12 cellular contexts compared by ENCODE assay signal in the genomic region with DNA sequence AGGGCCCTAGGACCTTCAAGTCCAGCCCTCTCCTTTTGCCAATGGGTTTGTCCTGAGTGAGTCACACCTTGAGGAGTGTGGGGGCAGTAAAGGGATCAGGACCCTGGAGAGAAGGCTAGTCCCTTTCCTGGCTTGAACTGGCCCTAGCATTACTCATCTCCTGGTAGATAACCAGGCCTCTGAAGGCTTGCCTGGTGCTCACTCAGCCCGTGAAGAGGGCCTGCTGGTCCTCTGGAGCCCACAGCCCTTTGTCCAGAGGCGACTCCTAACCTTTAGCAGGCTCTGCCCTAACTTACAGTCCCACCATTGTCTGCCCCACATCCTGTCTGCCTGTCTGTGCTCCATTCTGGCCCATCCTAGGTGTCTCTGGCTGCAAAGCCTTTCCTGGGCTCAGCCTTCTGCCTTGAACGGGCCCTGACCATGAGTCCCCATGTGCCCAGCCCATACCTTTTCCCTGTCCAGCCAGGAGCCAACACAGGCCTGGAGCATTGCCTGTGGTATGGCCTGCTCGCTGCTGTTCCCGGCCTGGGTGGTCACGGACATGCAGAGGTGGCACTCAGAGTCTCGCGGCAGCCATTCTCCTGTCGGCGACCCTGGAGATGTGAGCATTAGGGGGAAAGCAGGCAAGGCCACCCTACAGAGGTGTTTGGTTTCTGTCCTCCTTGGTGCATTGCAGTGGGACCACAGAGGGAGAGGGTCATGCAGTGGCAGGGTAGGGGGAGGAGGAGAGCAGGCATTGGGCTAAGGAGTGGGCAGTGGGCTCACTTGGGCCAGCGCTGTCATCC. TPM values are rescaled to one million over a fixed set of nuclear protein-coding genes. Genes with fewer than 3 reads are reported as not detected.
DNase-seq lines count a peak whose midpoint lies in the region; ATAC-seq, FAIRE-seq and TF ChIP-seq lines count a peak whose summit lies in the region.
"Had no signal": no experiment of that assay in that cellular context is flagged by ENCODE, and none has a peak within 500 bp of the region (broad histone marks: within the 10 kb centered on the region; RNA-seq: fewer than 3 reads in every experiment).

No MANE protein-coding gene starts in this region.

- no peaks in the 10 kb centered on the region for H3K4me1 ChIP-seq in RWPE2 (ENCODE audit: insufficient read depth, poor library complexity, severe bottlenecking)
- no peaks in the 10 kb centered on the region for H3K4me1 ChIP-seq in foreskin keratinocyte
- H3K4me1 ChIP-seq in pancreas = no peaks in the 10 kb centered on the region

- intact Hi-C loops in pancreas (cut with DNase I) = no loop called here

- H3K9me3 ChIP-seq in RWPE2 (ENCODE audit: severe bottlenecking) (no peaks in the 10 kb centered on the region), pancreas (no peaks in the 10 kb centered on the region)

- H3K27me3 ChIP-seq in RWPE2 (ENCODE audit: insufficient read depth, poor library complexity, severe bottlenecking) (no peaks in the 10 kb centered on the region), foreskin keratinocyte (no peaks in the 10 kb centered on the region), pancreas (no peaks in the 10 kb centered on the region)

- no peaks in the 10 kb centered on the region for H3K36me3 ChIP-seq in RWPE2 (ENCODE audit: low read depth)
- H3K36me3 ChIP-seq in pancreas = no peaks in the 10 kb centered on the region
- H3K36me3 ChIP-seq: WERI-Rb-1 had no signal

- WGBS in pancreas, 2 donors = 90 to 93% methylated on average over 11 of the region's 11 CpGs

- TF ChIP-seq CTCF in RWPE2 (IDR thresholded peaks at IDR 0.05; ENCODE audit: poor library complexity, severe bottlenecking) (no peak), foreskin keratinocyte (conservative IDR thresholded peaks at IDR 0.05) (no peak), pancreas (IDR thresholded peaks at IDR 0.05) (no peak)

- ATAC-seq in RWPE2 (ENCODE audit: low read depth) = peak; percentile 83
- ATAC-seq in foreskin keratinocyte = peak; percentile 28
- peak; percentile 54 to 83 (median 68) for ATAC-seq in pancreas
- ATAC-seq in HG03432 (IDR thresholded peaks at IDR 0.05; ENCODE audit: unreplicated experiment) = no peak

- in situ Hi-C loops in KBM-7 (cut with MboI; ENCODE audit: low pct_unique_long_range_greater_than_20kb, low sequenced_read_pairs) = no loop called here

- no peak for FAIRE-seq in pancreas (lab: Jason Lieb, UNC)
- FAIRE-seq: keratinocyte had no signal

- H3K4me3 ChIP-seq in RWPE2 (ENCODE audit: severe bottlenecking) (no peak overlapping the region), pancreas (no peak overlapping the region)

- H3K27ac ChIP-seq in RWPE2 (ENCODE audit: poor library complexity, severe bottlenecking) (no peak overlapping the region), foreskin keratinocyte (no peak overlapping the region), pancreas (no peak overlapping the region)
- H3K27ac ChIP-seq: WERI-Rb-1 had no signal

- peak; percentile 97 for DNase-seq in ELR (ENCODE audit: low read depth)
- no peak for DNase-seq in RWPE2 (ENCODE audit: low spot score)
- DNase-seq in foreskin keratinocyte = no peak
- peak in 3 of 6 donors; percentile 26 to 64 (median 38) for DNase-seq in pancreas
- no peak for DNase-seq in KBM-7
- no peak for DNase-seq in HuH-7 (ENCODE audit: low spot score)
- no peak for DNase-seq in NK-92 treated with Interleukin-12 subunit alpha and Interleukin-12 subunit beta, amount 100 ng/mL, for 24 hours (lab: John Stamatoyannopoulos, UW)
- DNase-seq: amygdala, NCI-H510A treated with DMSO at 0.1 percent for 48 hours had no signal

RNA-seq across cellular contexts. Expression of a gene that starts 4.9 kb away (rescaled TPM):
- total RNA-seq in foreskin keratinocyte = not detected in 2 replicates
- not detected in 2 replicates for polyA plus RNA-seq in foreskin keratinocyte
- 10 to 100 TPM in 1 of 6 donors, under 1 TPM in 1, not detected in 4; 0.14 to 21.6 TPM for total RNA-seq in pancreas
- 1 to 10 TPM in 1 of 2 donors, under 1 TPM in 1; 0.95 to 3.1 TPM for polyA plus RNA-seq in pancreas
- polyA plus RNA-seq: keratinocyte had no signal

RNA-seq across cellular contexts. Expression of a gene that starts 31.1 kb away (rescaled TPM):
- total RNA-seq in foreskin keratinocyte (not detected in 2 replicates), pancreas (1 to 10 TPM in 1 of 6 donors, under 1 TPM in 2, not detected in 3; 0.75 to 1.3 (median 0.76) TPM)
- polyA plus RNA-seq in foreskin keratinocyte (not detected in 2 replicates), pancreas (1 to 10 TPM in 1 of 2 donors, under 1 TPM in 1; 0.28 to 1.3 TPM)
- polyA plus RNA-seq: keratinocyte had no signal

RNA-seq across cellular contexts. Expression of a gene that starts 47.1 kb away (rescaled TPM):
- 61.9 and 64.3 TPM in 2 replicates for total RNA-seq in foreskin keratinocyte
- polyA plus RNA-seq in foreskin keratinocyte = 57.3 and 62.9 TPM in 2 replicates
- 10 to 100 TPM; 14.5 to 22.6 (median 16.5) TPM for total RNA-seq in pancreas
- 10 to 100 TPM; 18.7 to 20.4 TPM for polyA plus RNA-seq in pancreas

RNA-seq across cellular contexts. Expression of a gene that starts 51.2 kb away (rescaled TPM):
- total RNA-seq in foreskin keratinocyte (12.8 and 13.5 TPM in 2 replicates), pancreas (10 to 100 TPM; 12.3 to 27.0 (median 14.0) TPM)
- polyA plus RNA-seq in foreskin keratinocyte (14.8 and 16.2 TPM in 2 replicates), pancreas (10 to 100 TPM; 18.8 to 33.1 TPM)
